ENCODE assay signal across 21 cellular contexts in genomic region chr21:45486443-45487160, GRCh38.
"Had no signal": no experiment of that assay in that cellular context is flagged by ENCODE, and none has a peak within 500 bp of the region (broad histone marks: within the 10 kb centered on the region; RNA-seq: fewer than 3 reads in every experiment).

No MANE protein-coding gene starts in this region.

- H3K9me3 ChIP-seq: body of pancreas had no signal

- ATAC-seq: activated CD8-positive, alpha-beta memory T cell treated with anti-CD3 and anti-CD28 coated beads, Interleukin-2, amount 10 ng/mL, durations not matched to agents 7 days and 5 days; body of pancreas; PC-3 had no signal

- H3K4me3 ChIP-seq: body of pancreas had no signal

- H3K27ac Mint-ChIP-seq: activated CD8-positive, alpha-beta memory T cell treated with anti-CD3 and anti-CD28 coated beads, Interleukin-2, amount 10 ng/mL, durations not matched to agents 7 days and 5 days; activated naive CD4-positive, alpha-beta T cell treated with anti-CD3 and anti-CD28 coated beads, Interleukin-2, amount 50 U/mL, for 24 hours; activated T-cell treated with anti-CD3 and anti-CD28 coated beads, Interleukin-2, amount 50 U/mL, for 24 hours; activated T-helper 1 cell treated with anti-CD3 and anti-CD28 coated beads, Interleukin-12 subunit alpha, Interleukin-12 subunit beta, Interleukin-2, Interleukin-4 antibody, amounts not matched to agents 30 ng/mL and 10 ng/mL and 1 ng/mL, durations not matched to agents 14 hours and 24 hours and 36 hours had no signal

- H3K4me3 Mint-ChIP-seq: activated CD8-positive, alpha-beta memory T cell treated with anti-CD3 and anti-CD28 coated beads, Interleukin-2, amount 10 ng/mL, durations not matched to agents 7 days and 5 days; activated naive CD4-positive, alpha-beta T cell treated with anti-CD3 and anti-CD28 coated beads, Interleukin-2, amount 50 U/mL, for 24 hours; activated T-cell treated with anti-CD3 and anti-CD28 coated beads, Interleukin-2, amount 50 U/mL, for 24 hours; activated T-helper 1 cell treated with anti-CD3 and anti-CD28 coated beads, Interleukin-12 subunit alpha, Interleukin-12 subunit beta, Interleukin-2, Interleukin-4 antibody, amounts not matched to agents 30 ng/mL and 10 ng/mL and 1 ng/mL, durations not matched to agents 14 hours and 24 hours and 36 hours had no signal

- H3K4me1 ChIP-seq: body of pancreas had no signal

- H3K9me3 Mint-ChIP-seq: activated naive CD4-positive, alpha-beta T cell treated with anti-CD3 and anti-CD28 coated beads, Interleukin-2, amount 50 U/mL, for 24 hours; activated T-helper 1 cell treated with anti-CD3 and anti-CD28 coated beads, Interleukin-12 subunit alpha, Interleukin-12 subunit beta, Interleukin-2, Interleukin-4 antibody, amounts not matched to agents 30 ng/mL and 10 ng/mL and 1 ng/mL, durations not matched to agents 14 hours and 24 hours and 36 hours had no signal

- H3K36me3 Mint-ChIP-seq: activated CD8-positive, alpha-beta memory T cell treated with anti-CD3 and anti-CD28 coated beads, Interleukin-2, amount 10 ng/mL, durations not matched to agents 7 days and 5 days; activated naive CD4-positive, alpha-beta T cell treated with anti-CD3 and anti-CD28 coated beads, Interleukin-2, amount 50 U/mL, for 24 hours had no signal

- H3K27ac ChIP-seq: body of pancreas had no signal

- H3K27me3 Mint-ChIP-seq: activated CD8-positive, alpha-beta memory T cell treated with anti-CD3 and anti-CD28 coated beads, Interleukin-2, amount 10 ng/mL, durations not matched to agents 7 days and 5 days; activated naive CD4-positive, alpha-beta T cell treated with anti-CD3 and anti-CD28 coated beads, Interleukin-2, amount 50 U/mL, for 24 hours; activated T-cell treated with anti-CD3 and anti-CD28 coated beads, Interleukin-2, amount 50 U/mL, for 24 hours had no signal

- DNase-seq: activated CD4-positive, alpha-beta T cell treated with anti-CD3 and anti-CD28 coated beads for 48 hours; activated CD4-positive, alpha-beta T cell treated with anti-CD3 and anti-CD28 coated beads, Interleukin-2, amount 50 U/mL, for 48 hours; activated CD4-positive, CD25-positive, alpha-beta regulatory T cell treated with anti-CD3 and anti-CD28 coated beads, Interleukin-2, amount 50 U/mL, for 72 hours; activated CD8-positive, alpha-beta memory T cell treated with anti-CD3 and anti-CD28 coated beads, Interleukin-2, amount 10 ng/mL, durations not matched to agents 7 days and 5 days; activated effector memory CD4-positive, alpha-beta T cell treated with Interleukin-2 at 50 U/mL for 16 hours; activated naive CD4-positive, alpha-beta T cell; activated T-cell treated with anti-CD3 and anti-CD28 coated beads, Interleukin-2, amount 50 U/mL, for 24 hours; aorta; body of pancreas; Kasumi-1; KBM-7; NCI-H1105 treated with DMSO at 0.1 percent for 48 hours; NCI-H1436 treated with DMSO at 0.1 percent for 48 hours; NCI-H187; NCI-H2081; NCI-H510A treated with DMSO at 0.1 percent for 48 hours; NCI-H69; PC-3; SIG-M5 had no signal

- H3K27me3 ChIP-seq: body of pancreas had no signal
